Comparison of ENCODE assay signal across 1 cellular context in the genomic region with DNA sequence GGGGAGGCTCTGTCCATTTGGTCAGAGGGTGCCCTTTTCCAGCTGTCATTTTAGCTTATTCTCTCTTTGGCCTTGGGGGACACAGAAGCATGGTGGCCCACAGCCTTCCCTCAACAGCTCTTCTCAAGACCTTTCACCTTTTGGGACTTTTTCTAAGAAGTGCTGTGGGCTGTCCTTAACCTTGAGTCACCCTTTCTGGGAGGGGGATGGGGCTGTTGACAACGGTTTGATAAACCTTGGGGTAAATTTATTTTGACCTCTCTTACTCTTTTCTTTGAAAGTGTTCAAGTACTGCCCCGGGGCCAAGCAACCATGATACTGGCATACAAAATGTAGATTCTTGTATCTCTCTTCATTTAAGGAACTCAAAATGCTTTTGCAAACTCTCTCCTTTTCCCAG.
TF ChIP-seq lines count a peak whose summit lies in the region.

No MANE protein-coding gene starts in this region.

TF ChIP-seq in A549, 52 proteins besides CTCF, POLR2A, EP300 and RAD21 (continued from another document):
- TF ChIP-seq TFCP2L1 (CRISPR knock-in tag; IDR thresholded peaks at IDR 0.05) (no peak), PHF8 (IDR thresholded peaks at IDR 0.05; ENCODE audit: borderline replicate concordance, low read depth) (no peak), BHLHE40 (IDR thresholded peaks at IDR 0.05; ENCODE audit: low read depth, low read length) (no peak), FOSL2 (IDR thresholded peaks at IDR 0.05) (no peak), FOSL2 (CRISPR knock-in tag; IDR thresholded peaks at IDR 0.05) (no peak), PBX3 (IDR thresholded peaks at IDR 0.05) (no peak), ELK1 (IDR thresholded peaks at IDR 0.05; ENCODE audit: low read depth, low read length) (no peak), GATA3 (IDR thresholded peaks at IDR 0.05; ENCODE audit: borderline replicate concordance) (no peak), BCL3 (IDR thresholded peaks at IDR 0.05) (no peak), CBX8 (IDR thresholded peaks at IDR 0.05) (no peak), ESRRA (IDR thresholded peaks at IDR 0.05; ENCODE audit: borderline replicate concordance, low read length) (no peak), RFX5 (IDR thresholded peaks at IDR 0.05) (no peak), NR3C1 (IDR thresholded peaks at IDR 0.05) (no peak), ZFP36 (IDR thresholded peaks at IDR 0.05; ENCODE audit: borderline replicate concordance, partially characterized antibody) (no peak), CHD2 (IDR thresholded peaks at IDR 0.05; ENCODE audit: low read length, partially characterized antibody) (no peak), CEBPB (IDR thresholded peaks at IDR 0.05) (no peak)
